1 cellular context compared by ENCODE assay signal in the genomic region with DNA sequence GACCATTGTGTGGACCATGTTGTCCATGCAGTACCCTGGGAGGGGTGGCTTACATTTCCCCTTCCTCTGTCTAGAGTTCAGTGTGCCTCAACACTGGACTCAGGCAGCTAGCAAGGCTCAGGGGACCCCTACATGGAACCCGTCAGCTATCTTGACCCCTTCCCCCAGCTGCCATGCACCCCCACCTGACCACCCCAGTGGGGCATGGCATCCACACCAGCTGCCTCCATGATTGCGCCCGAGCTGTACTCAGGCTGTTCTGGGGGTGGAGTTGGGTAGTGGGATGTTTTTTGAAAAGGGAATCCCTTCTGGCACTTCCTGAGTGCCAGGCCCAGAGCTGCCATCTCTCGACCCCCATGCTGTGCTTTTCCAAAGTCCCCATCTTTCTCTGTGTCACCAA. TPM values are rescaled to one million over a fixed set of nuclear protein-coding genes. Genes with fewer than 3 reads are reported as not detected.
"Had no signal": no experiment of that assay in that cellular context is flagged by ENCODE, and none has a peak within 500 bp of the region (broad histone marks: within the 10 kb centered on the region; RNA-seq: fewer than 3 reads in every experiment).

No MANE protein-coding gene starts in this region.

RNA-seq across cellular contexts. Expression of gene SYT15B, which starts 1.8 kb away (rescaled TPM):
- total RNA-seq: G401 had no signal
